Comparison of ENCODE assay signal across 1 cellular context in the genomic region with DNA sequence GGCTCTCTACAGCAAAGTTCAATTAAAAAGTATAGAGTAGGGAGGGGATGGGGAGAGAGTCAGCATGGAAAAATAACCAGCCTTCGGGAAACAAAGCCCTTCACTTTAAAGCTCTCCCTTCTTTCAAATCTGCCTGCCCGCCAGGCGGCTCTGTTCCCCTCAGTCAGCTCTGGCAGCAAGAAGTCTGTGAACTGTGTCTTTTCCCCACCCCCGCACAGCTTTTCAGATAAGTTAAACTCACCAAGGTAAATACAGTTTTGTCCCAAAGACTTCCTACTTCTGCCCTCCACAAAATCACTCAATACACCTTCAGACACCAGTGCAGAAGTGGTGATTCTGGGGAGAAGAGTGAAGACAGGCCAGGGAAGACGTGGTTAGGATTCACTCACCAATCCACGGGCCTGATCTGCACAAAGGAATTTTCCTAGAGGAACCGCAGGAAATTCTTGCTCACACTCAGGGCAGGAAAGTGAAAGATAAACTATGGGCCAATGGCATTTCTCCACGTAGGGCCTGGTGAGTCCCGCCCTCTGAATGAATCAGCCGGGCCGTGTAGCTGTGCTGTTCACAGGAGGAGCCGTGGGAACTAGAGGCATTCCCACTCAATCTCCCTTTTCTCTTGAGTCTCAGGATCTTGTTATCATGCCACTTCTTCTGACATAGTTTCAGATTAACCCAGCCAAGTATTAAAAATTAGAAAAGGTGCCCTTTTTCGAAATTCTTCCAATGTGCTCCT.
TF ChIP-seq lines count a peak whose summit lies in the region.

A gene with protein sequence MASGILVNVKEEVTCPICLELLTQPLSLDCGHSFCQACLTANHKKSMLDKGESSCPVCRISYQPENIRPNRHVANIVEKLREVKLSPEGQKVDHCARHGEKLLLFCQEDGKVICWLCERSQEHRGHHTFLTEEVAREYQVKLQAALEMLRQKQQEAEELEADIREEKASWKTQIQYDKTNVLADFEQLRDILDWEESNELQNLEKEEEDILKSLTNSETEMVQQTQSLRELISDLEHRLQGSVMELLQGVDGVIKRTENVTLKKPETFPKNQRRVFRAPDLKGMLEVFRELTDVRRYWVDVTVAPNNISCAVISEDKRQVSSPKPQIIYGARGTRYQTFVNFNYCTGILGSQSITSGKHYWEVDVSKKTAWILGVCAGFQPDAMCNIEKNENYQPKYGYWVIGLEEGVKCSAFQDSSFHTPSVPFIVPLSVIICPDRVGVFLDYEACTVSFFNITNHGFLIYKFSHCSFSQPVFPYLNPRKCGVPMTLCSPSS (minus strand): TSS at position 448 of the 736 bp plus-strand sequence. CDS start 4,897 bp downstream, outside the sequence.

TF ChIP-seq in HepG2, 621 proteins besides CTCF, POLR2A, EP300 and RAD21 (continued from another document and continues in another):
- TF ChIP-seq ARNTL (CRISPR knock-in tag; IDR thresholded peaks at IDR 0.05) (no peak), KLF9 (CRISPR knock-in tag; IDR thresholded peaks at IDR 0.05; ENCODE audit: low read depth) (no peak), RFX3 (CRISPR knock-in tag; IDR thresholded peaks at IDR 0.05) (no peak), SIN3A (IDR thresholded peaks at IDR 0.05; ENCODE audit: borderline replicate concordance, low read depth, low read length) (no peak), SYNCRIP (IDR thresholded peaks at IDR 0.05; ENCODE audit: insufficient read depth, low read depth, low read length) (no peak), SKI (IDR thresholded peaks at IDR 0.05; ENCODE audit: partially characterized antibody) (peak; percentile 39), NAIF1 (CRISPR knock-in tag; IDR thresholded peaks at IDR 0.05; ENCODE audit: borderline replicate concordance) (no peak), CCDC6 (CRISPR knock-in tag; IDR thresholded peaks at IDR 0.05) (no peak), ZNF709 (CRISPR knock-in tag; IDR thresholded peaks at IDR 0.05) (no peak), NFRKB (IDR thresholded peaks at IDR 0.05) (no peak), ZNF205 (CRISPR knock-in tag; IDR thresholded peaks at IDR 0.05) (peak; percentile 41), MTF1 (CRISPR knock-in tag; IDR thresholded peaks at IDR 0.05) (no peak), SMAD3 (CRISPR knock-in tag; IDR thresholded peaks at IDR 0.05) (peak; percentile 13; the same call in 1 of the 2 replicates), ZNF468 (CRISPR knock-in tag; IDR thresholded peaks at IDR 0.05) (no peak), KDM1A (CRISPR knock-in tag; IDR thresholded peaks at IDR 0.05) (no peak), ZNF737 (CRISPR knock-in tag; IDR thresholded peaks at IDR 0.05; ENCODE audit: borderline replicate concordance) (no peak), ZNF263 (CRISPR knock-in tag; IDR thresholded peaks at IDR 0.05) (no peak), ZNF674 (CRISPR knock-in tag; IDR thresholded peaks at IDR 0.05; ENCODE audit: low read depth) (no peak), TBP (CRISPR knock-in tag; IDR thresholded peaks at IDR 0.05) (no peak), CHD2 (IDR thresholded peaks at IDR 0.05; ENCODE audit: low read depth, low read length) (no peak), ZNF253 (CRISPR knock-in tag; IDR thresholded peaks at IDR 0.05; ENCODE audit: borderline replicate concordance) (no peak), EZH2 (conservative IDR thresholded peaks at IDR 0.05; ENCODE audit: low read depth, low read length) (no peak), ZNF30 (CRISPR knock-in tag; IDR thresholded peaks at IDR 0.05) (no peak), ZNF552 (CRISPR knock-in tag; IDR thresholded peaks at IDR 0.05; ENCODE audit: borderline replicate concordance) (no peak), SNRNP70 (IDR thresholded peaks at IDR 0.05; ENCODE audit: low read depth, low read length) (no peak), ZNF282 (IDR thresholded peaks at IDR 0.05; ENCODE audit: partially characterized antibody) (no peak), ZNF652 (CRISPR knock-in tag; IDR thresholded peaks at IDR 0.05; ENCODE audit: borderline replicate concordance, low read depth) (no peak), ZNF772 (CRISPR knock-in tag; IDR thresholded peaks at IDR 0.05) (no peak; the same call in 1 of the 2 replicates)
- TF ChIP-seq, protein P1, sequence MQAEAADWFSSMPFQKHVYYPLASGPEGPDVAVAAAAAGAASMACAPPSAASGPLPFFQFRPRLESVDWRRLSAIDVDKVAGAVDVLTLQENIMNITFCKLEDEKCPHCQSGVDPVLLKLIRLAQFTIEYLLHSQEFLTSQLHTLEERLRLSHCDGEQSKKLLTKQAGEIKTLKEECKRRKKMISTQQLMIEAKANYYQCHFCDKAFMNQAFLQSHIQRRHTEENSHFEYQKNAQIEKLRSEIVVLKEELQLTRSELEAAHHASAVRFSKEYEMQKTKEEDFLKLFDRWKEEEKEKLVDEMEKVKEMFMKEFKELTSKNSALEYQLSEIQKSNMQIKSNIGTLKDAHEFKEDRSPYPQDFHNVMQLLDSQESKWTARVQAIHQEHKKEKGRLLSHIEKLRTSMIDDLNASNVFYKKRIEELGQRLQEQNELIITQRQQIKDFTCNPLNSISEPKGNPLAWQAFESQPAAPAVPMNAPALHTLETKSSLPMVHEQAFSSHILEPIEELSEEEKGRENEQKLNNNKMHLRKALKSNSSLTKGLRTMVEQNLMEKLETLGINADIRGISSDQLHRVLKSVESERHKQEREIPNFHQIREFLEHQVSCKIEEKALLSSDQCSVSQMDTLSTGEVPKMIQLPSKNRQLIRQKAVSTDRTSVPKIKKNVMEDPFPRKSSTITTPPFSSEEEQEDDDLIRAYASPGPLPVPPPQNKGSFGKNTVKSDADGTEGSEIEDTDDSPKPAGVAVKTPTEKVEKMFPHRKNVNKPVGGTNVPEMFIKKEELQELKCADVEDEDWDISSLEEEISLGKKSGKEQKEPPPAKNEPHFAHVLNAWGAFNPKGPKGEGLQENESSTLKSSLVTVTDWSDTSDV (CRISPR knock-in tag; IDR thresholded peaks at IDR 0.05), result no peak
- TF ChIP-seq, protein P2, sequence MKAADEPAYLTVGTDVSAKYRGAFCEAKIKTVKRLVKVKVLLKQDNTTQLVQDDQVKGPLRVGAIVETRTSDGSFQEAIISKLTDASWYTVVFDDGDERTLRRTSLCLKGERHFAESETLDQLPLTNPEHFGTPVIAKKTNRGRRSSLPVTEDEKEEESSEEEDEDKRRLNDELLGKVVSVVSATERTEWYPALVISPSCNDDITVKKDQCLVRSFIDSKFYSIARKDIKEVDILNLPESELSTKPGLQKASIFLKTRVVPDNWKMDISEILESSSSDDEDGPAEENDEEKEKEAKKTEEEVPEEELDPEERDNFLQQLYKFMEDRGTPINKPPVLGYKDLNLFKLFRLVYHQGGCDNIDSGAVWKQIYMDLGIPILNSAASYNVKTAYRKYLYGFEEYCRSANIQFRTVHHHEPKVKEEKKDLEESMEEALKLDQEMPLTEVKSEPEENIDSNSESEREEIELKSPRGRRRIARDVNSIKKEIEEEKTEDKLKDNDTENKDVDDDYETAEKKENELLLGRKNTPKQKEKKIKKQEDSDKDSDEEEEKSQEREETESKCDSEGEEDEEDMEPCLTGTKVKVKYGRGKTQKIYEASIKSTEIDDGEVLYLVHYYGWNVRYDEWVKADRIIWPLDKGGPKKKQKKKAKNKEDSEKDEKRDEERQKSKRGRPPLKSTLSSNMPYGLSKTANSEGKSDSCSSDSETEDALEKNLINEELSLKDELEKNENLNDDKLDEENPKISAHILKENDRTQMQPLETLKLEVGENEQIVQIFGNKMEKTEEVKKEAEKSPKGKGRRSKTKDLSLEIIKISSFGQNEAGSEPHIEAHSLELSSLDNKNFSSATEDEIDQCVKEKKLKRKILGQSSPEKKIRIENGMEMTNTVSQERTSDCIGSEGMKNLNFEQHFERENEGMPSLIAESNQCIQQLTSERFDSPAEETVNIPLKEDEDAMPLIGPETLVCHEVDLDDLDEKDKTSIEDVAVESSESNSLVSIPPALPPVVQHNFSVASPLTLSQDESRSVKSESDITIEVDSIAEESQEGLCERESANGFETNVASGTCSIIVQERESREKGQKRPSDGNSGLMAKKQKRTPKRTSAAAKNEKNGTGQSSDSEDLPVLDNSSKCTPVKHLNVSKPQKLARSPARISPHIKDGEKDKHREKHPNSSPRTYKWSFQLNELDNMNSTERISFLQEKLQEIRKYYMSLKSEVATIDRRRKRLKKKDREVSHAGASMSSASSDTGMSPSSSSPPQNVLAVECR (CRISPR knock-in tag; IDR thresholded peaks at IDR 0.05; ENCODE audit: borderline replicate concordance), result peak; percentile 47; the same call in 1 of the 2 replicates
- TF ChIP-seq, protein P3, sequence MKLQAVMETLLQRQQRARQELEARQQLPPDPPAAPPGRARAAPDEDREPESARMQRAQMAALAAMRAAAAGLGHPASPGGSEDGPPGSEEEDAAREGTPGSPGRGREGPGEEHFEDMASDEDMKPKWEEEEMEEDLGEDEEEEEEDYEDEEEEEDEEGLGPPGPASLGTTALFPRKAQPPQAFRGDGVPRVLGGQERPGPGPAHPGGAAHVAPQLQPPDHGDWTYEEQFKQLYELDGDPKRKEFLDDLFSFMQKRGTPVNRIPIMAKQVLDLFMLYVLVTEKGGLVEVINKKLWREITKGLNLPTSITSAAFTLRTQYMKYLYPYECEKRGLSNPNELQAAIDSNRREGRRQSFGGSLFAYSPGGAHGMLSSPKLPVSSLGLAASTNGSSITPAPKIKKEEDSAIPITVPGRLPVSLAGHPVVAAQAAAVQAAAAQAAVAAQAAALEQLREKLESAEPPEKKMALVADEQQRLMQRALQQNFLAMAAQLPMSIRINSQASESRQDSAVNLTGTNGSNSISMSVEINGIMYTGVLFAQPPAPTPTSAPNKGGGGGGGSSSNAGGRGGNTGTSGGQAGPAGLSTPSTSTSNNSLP (IDR thresholded peaks at IDR 0.05; ENCODE audit: low read depth, low read length), result 0 out of 2 replicates have a peak, but pooled peaks have one; percentile 32
- TF ChIP-seq, protein P4, sequence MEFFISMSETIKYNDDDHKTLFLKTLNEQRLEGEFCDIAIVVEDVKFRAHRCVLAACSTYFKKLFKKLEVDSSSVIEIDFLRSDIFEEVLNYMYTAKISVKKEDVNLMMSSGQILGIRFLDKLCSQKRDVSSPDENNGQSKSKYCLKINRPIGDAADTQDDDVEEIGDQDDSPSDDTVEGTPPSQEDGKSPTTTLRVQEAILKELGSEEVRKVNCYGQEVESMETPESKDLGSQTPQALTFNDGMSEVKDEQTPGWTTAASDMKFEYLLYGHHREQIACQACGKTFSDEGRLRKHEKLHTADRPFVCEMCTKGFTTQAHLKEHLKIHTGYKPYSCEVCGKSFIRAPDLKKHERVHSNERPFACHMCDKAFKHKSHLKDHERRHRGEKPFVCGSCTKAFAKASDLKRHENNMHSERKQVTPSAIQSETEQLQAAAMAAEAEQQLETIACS (CRISPR knock-in tag; IDR thresholded peaks at IDR 0.05), result no peak
- TF ChIP-seq, protein P5, sequence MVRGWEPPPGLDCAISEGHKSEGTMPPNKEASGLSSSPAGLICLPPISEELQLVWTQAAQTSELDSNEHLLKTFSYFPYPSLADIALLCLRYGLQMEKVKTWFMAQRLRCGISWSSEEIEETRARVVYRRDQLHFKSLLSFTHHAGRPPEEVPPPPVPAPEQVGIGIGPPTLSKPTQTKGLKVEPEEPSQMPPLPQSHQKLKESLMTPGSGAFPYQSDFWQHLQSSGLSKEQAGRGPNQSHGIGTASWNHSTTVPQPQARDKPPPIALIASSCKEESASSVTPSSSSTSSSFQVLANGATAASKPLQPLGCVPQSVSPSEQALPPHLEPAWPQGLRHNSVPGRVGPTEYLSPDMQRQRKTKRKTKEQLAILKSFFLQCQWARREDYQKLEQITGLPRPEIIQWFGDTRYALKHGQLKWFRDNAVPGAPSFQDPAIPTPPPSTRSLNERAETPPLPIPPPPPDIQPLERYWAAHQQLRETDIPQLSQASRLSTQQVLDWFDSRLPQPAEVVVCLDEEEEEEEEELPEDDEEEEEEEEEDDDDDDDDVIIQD (CRISPR knock-in tag; IDR thresholded peaks at IDR 0.05; ENCODE audit: low read depth), result no peak; the same call in 1 of the 2 replicates
- TF ChIP-seq, protein P6, sequence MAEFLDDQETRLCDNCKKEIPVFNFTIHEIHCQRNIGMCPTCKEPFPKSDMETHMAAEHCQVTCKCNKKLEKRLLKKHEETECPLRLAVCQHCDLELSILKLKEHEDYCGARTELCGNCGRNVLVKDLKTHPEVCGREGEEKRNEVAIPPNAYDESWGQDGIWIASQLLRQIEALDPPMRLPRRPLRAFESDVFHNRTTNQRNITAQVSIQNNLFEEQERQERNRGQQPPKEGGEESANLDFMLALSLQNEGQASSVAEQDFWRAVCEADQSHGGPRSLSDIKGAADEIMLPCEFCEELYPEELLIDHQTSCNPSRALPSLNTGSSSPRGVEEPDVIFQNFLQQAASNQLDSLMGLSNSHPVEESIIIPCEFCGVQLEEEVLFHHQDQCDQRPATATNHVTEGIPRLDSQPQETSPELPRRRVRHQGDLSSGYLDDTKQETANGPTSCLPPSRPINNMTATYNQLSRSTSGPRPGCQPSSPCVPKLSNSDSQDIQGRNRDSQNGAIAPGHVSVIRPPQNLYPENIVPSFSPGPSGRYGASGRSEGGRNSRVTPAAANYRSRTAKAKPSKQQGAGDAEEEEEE (CRISPR knock-in tag; IDR thresholded peaks at IDR 0.05; ENCODE audit: borderline replicate concordance), result no peak
- TF ChIP-seq, protein P7, sequence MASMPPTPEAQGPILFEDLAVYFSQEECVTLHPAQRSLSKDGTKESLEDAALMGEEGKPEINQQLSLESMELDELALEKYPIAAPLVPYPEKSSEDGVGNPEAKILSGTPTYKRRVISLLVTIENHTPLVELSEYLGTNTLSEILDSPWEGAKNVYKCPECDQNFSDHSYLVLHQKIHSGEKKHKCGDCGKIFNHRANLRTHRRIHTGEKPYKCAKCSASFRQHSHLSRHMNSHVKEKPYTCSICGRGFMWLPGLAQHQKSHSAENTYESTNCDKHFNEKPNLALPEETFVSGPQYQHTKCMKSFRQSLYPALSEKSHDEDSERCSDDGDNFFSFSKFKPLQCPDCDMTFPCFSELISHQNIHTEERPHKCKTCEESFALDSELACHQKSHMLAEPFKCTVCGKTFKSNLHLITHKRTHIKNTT (CRISPR knock-in tag; IDR thresholded peaks at IDR 0.05), result no peak
- TF ChIP-seq, protein P8, sequence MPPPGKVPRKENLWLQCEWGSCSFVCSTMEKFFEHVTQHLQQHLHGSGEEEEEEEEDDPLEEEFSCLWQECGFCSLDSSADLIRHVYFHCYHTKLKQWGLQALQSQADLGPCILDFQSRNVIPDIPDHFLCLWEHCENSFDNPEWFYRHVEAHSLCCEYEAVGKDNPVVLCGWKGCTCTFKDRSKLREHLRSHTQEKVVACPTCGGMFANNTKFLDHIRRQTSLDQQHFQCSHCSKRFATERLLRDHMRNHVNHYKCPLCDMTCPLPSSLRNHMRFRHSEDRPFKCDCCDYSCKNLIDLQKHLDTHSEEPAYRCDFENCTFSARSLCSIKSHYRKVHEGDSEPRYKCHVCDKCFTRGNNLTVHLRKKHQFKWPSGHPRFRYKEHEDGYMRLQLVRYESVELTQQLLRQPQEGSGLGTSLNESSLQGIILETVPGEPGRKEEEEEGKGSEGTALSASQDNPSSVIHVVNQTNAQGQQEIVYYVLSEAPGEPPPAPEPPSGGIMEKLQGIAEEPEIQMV (CRISPR knock-in tag; IDR thresholded peaks at IDR 0.05; ENCODE audit: low read depth), result no peak
- TF ChIP-seq, protein P9, sequence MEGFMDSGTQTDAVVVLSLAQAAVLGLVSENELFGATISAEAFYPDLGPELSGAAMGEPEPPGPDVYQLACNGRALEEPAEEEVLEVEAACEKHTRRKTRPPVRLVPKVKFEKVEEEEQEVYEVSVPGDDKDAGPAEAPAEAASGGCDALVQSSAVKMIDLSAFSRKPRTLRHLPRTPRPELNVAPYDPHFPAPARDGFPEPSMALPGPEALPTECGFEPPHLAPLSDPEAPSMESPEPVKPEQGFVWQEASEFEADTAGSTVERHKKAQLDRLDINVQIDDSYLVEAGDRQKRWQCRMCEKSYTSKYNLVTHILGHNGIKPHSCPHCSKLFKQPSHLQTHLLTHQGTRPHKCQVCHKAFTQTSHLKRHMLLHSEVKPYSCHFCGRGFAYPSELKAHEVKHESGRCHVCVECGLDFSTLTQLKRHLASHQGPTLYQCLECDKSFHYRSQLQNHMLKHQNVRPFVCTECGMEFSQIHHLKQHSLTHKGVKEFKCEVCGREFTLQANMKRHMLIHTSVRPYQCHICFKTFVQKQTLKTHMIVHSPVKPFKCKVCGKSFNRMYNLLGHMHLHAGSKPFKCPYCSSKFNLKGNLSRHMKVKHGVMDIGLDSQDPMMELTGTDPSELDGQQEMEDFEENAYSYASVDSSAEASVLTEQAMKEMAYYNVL (CRISPR knock-in tag; IDR thresholded peaks at IDR 0.05; ENCODE audit: borderline replicate concordance), result no peak
